ENCODE assay signal across 8 cellular contexts in the genomic region with DNA sequence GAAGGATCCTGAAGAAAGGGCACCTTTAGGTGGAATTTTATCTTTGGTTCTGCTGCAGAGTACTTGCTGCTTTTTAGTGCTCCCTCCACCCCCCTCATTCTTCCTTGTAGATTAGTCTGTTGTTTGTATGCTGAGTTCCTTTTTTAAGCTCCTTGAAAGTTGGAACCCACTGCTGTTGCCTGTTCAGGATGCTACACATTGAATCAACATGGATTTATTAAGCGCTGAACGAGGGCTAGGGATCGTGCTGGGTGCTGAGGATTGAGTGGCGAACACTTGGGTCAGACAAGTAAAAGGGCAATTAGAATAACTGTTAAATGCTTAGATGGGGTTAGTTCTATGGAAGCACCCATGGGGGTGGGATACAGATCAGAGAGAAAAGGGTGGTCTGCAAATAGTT. TPM values are rescaled to one million over a fixed set of nuclear protein-coding genes. Genes with fewer than 3 reads are reported as not detected.
DNase-seq lines count a peak whose midpoint lies in the region; ATAC-seq, FAIRE-seq and TF ChIP-seq lines count a peak whose summit lies in the region.

No MANE protein-coding gene starts in this region.

- H3K27ac Mint-ChIP-seq in IgD-negative memory B cell = peak overlapping the region; percentile 95 to 97 (median 96)

- peaks cover 10% of the 10 kb centered on the region for H3K36me3 Mint-ChIP-seq in IgD-negative memory B cell

- H3K36me3 ChIP-seq in bronchial epithelial cell (ENCODE audit: control insufficient read depth, insufficient read depth, low read length) = no peaks in the 10 kb centered on the region
- no peaks in the 10 kb centered on the region for H3K36me3 ChIP-seq in mucosa of stomach (ENCODE audit: control insufficient read depth, insufficient read depth, low read length)

- H3K4me1 Mint-ChIP-seq in IgD-negative memory B cell = peaks cover 24 to 43% (median 41%) of the 10 kb centered on the region in 3 donors

- peaks cover 8% of the 10 kb centered on the region for H3K9me3 ChIP-seq in mucosa of stomach (ENCODE audit: control insufficient read depth, low read length)

- peaks cover 38% of the 10 kb centered on the region for H3K4me1 ChIP-seq in mucosa of stomach (ENCODE audit: control insufficient read depth, insufficient read depth, low read length)

- H3K9ac ChIP-seq in mucosa of stomach (ENCODE audit: low read length) = peak overlapping the region; percentile 82

- TF ChIP-seq CTCF in AG04449 (IDR thresholded peaks at IDR 0.05; ENCODE audit: insufficient read depth, low read length, missing control alignments) (no peak), bronchial epithelial cell (IDR thresholded peaks at IDR 0.05; ENCODE audit: insufficient read depth, low read length, severe bottlenecking) (no peak)

- DNase-seq in AG04449 (ENCODE audit: low read depth, low spot score) (no peak), bronchial epithelial cell (ENCODE audit: low read depth) (no peak), SHP77 treated with DMSO at 0.1 percent for 48 hours (lab: John Stamatoyannopoulos, UW) (no peak)
- no peak for DNase-seq in activated CD4-positive, alpha-beta T cell treated with anti-CD3 and anti-CD28 coated beads, Interleukin-2, amount 50 U/mL, for 48 hours

- H3K4me3 ChIP-seq in AG04449 (ENCODE audit: low read depth, low read length) = peak overlapping the region; percentile 77
- peak overlapping the region; percentile 56 for H3K4me3 ChIP-seq in bronchial epithelial cell (ENCODE audit: low read depth, low read length)
- H3K4me3 ChIP-seq in mucosa of stomach (ENCODE audit: low read length) = peak overlapping the region; percentile 83

- H3K27me3 Mint-ChIP-seq in IgD-negative memory B cell = no peaks in the 10 kb centered on the region

- no peak for FAIRE-seq in bronchial epithelial cell (lab: Jason Lieb, UNC)

- POLR2A ChIA-PET in AG04449 (lab: Yijun Ruan, JAX) = interaction anchor here (0.5 to 0.6 kb wide), 2 partner anchors 610 to 947 kb away, joined by 3 to 4 read pairs; no protein-coding TSS in a partner anchor

- H3K27me3 ChIP-seq in bronchial epithelial cell (ENCODE audit: control insufficient read depth, insufficient read depth, low read length) = no peaks in the 10 kb centered on the region
- no peaks in the 10 kb centered on the region for H3K27me3 ChIP-seq in mucosa of stomach (ENCODE audit: control insufficient read depth, insufficient read depth, low read length)

- CTCF ChIA-PET in AG04449 (lab: Yijun Ruan, JAX) = no interaction called here

- ATAC-seq in HG03378 (IDR thresholded peaks at IDR 0.05; ENCODE audit: unreplicated experiment) (no peak), GM21717 (IDR thresholded peaks at IDR 0.05; ENCODE audit: unreplicated experiment) (no peak)

- H3K4me3 Mint-ChIP-seq in IgD-negative memory B cell = peak overlapping the region; percentile 98 to 99 (median 99)

- H3K9me3 Mint-ChIP-seq in IgD-negative memory B cell = peaks cover 0 to 10% (median 4%) of the 10 kb centered on the region in 3 donors

RNA-seq across cellular contexts. Expression of a gene that starts 0.9 kb away (rescaled TPM):
- polyA plus RNA-seq in IgD-negative memory B cell = 18.6 TPM
- 10.0 and 32.0 TPM in 2 replicates for total RNA-seq in bronchial epithelial cell
